ENCODE assay signal across 17 cellular contexts in genomic region chr21:44992608-44993031, GRCh38. TPM values are rescaled to one million over a fixed set of nuclear protein-coding genes. Genes with fewer than 3 reads are reported as not detected.
DNase-seq lines count a peak whose midpoint lies in the region; ATAC-seq and TF ChIP-seq lines count a peak whose summit lies in the region.
"Had no signal": no experiment of that assay in that cellular context is flagged by ENCODE, and none has a peak within 500 bp of the region (broad histone marks: within the 10 kb centered on the region; RNA-seq: fewer than 3 reads in every experiment).

No MANE protein-coding gene starts in this region.

- no peaks in the 10 kb centered on the region for H3K36me3 Mint-ChIP-seq in nephron progenitor cell (ENCODE audit: low read depth)

- H3K4me2 ChIP-seq in MM.1S (ENCODE audit: low read depth, low read length), result no peak overlapping the region

- H3K36me3 ChIP-seq in heart left ventricle (no peaks in the 10 kb centered on the region), right lobe of liver (no peaks in the 10 kb centered on the region), sigmoid colon (no peaks in the 10 kb centered on the region), MM.1S (replicated peaks; ENCODE audit: insufficient read depth, low read length) (no peaks in the 10 kb centered on the region)

- WGBS in heart left ventricle, 4 donors, result 90 to 96% (median 93%) methylated on average over 6 to 13 of the region's 13 CpGs
- WGBS in right lobe of liver (ENCODE audit: insufficient coverage, low coverage, low lambda C conversion rate, missing lambda C conversion rate), result 33% methylated on average over 1 of the region's 13 CpGs
- WGBS in sigmoid colon, 2 donors, result 64 to 87% methylated on average over 13 of the region's 13 CpGs

- H3K27ac ChIP-seq in heart left ventricle (peak overlapping the region in 1 of 12 donors; percentile 64), right lobe of liver (no peak overlapping the region), sigmoid colon (peak overlapping the region; percentile 77 to 89 (median 81)), MM.1S (ENCODE audit: low read length) (no peak overlapping the region)
- H3K27ac ChIP-seq: C4-2B, SK-N-MC had no signal

- TF ChIP-seq CTCF in heart left ventricle (IDR thresholded peaks at IDR 0.05), result no peak
- no peak for TF ChIP-seq CTCF in right lobe of liver (IDR thresholded peaks at IDR 0.05)
- TF ChIP-seq CTCF in sigmoid colon (IDR thresholded peaks at IDR 0.05), result no peak
- TF ChIP-seq CTCF in nephron progenitor cell (IDR thresholded peaks at IDR 0.05), result no peak
- no peak for TF ChIP-seq CTCF in MM.1S (IDR thresholded peaks at IDR 0.05; ENCODE audit: low read length)

- H3K9ac ChIP-seq in MM.1S (ENCODE audit: low read length), result no peak overlapping the region

- intact Hi-C loops in heart left ventricle (cut with DNase I) (no loop called here), cardiac septum (cut with DNase I) (no loop called here), right lobe of liver (cut with DNase I) (no loop called here), sigmoid colon (cut with DNase I) (no loop called here)

- H3F3A ChIP-seq in MM.1S (ENCODE audit: insufficient read depth, low read length), result no peaks in the 10 kb centered on the region

- peaks cover 4% of the 10 kb centered on the region for H3K27me3 Mint-ChIP-seq in nephron progenitor cell (ENCODE audit: low read depth, poor library complexity)

- H3K9me3 ChIP-seq in heart left ventricle (no peaks in the 10 kb centered on the region), right lobe of liver (no peaks in the 10 kb centered on the region), sigmoid colon (no peaks in the 10 kb centered on the region), MM.1S (replicated peaks; ENCODE audit: insufficient read depth, low read length) (no peaks in the 10 kb centered on the region)
- H3K9me3 ChIP-seq: Caco-2 had no signal

- no peak for TF ChIP-seq EP300 in sigmoid colon (IDR thresholded peaks at IDR 0.05)

- no peaks in the 10 kb centered on the region for H3K27me3 ChIP-seq in heart left ventricle
- no peaks in the 10 kb centered on the region for H3K27me3 ChIP-seq in right lobe of liver
- H3K27me3 ChIP-seq in sigmoid colon, result no peaks in the 10 kb centered on the region
- peaks cover 99% of the 10 kb centered on the region for H3K27me3 ChIP-seq in MM.1S (replicated peaks; ENCODE audit: insufficient read depth, low read length)

- no peak overlapping the region for H3K4me3 Mint-ChIP-seq in nephron progenitor cell
- H3K4me3 Mint-ChIP-seq: H9 had no signal

- no peak for TF ChIP-seq POLR2A in heart left ventricle (IDR thresholded peaks at IDR 0.05)
- no peak for TF ChIP-seq POLR2A in right lobe of liver (IDR thresholded peaks at IDR 0.05)
- no peak for TF ChIP-seq POLR2A in sigmoid colon (IDR thresholded peaks at IDR 0.05)

- H4K20me1 ChIP-seq in MM.1S (ENCODE audit: insufficient read depth, low read length), result 0 out of 2 replicates have a peak, but pooled peaks cover 4% of the 10 kb centered on the region

- H3K4me3 ChIP-seq in heart left ventricle (no peak overlapping the region), right lobe of liver (no peak overlapping the region), sigmoid colon (no peak overlapping the region), MM.1S (ENCODE audit: low read length) (no peak overlapping the region)
- H3K4me3 ChIP-seq: SK-N-MC had no signal

- no peaks in the 10 kb centered on the region for H3K9me3 Mint-ChIP-seq in nephron progenitor cell
- H3K9me3 Mint-ChIP-seq: H9 had no signal

- no peaks in the 10 kb centered on the region for H3K79me2 ChIP-seq in MM.1S (ENCODE audit: low read length)

- H3K4me1 ChIP-seq in heart left ventricle (peaks cover 0 to 42% (median 17%) of the 10 kb centered on the region in 12 donors), right lobe of liver (no peaks in the 10 kb centered on the region), sigmoid colon (peaks cover 0 to 83% (median 74%) of the 10 kb centered on the region in 4 donors), MM.1S (ENCODE audit: low read length) (no peaks in the 10 kb centered on the region)
- H3K4me1 ChIP-seq: Caco-2 had no signal

- H3K27ac Mint-ChIP-seq in nephron progenitor cell, result no peak overlapping the region

- peaks cover 29% of the 10 kb centered on the region for H3K4me1 Mint-ChIP-seq in nephron progenitor cell
- H3K4me1 Mint-ChIP-seq: H9 had no signal

- ATAC-seq in heart left ventricle (no peak), right lobe of liver (no peak)
- ATAC-seq: PC-3 had no signal

- DNase-seq in heart left ventricle (peak in 3 of 5 donors; percentile 10 to 56 (median 14)), cardiac septum (ENCODE audit: low spot score) (no peak), right lobe of liver (peak in 2 of 3 donors; percentile 17 to 51), sigmoid colon (peak; percentile 65), COLO668 (lab: John Stamatoyannopoulos, UW; ENCODE audit: unreplicated experiment) (no peak), nephron progenitor cell (no peak), MM.1S (no peak), NCI-H2171 treated with DMSO at 0.1 percent for 48 hours (lab: John Stamatoyannopoulos, UW) (no peak)
- DNase-seq: Caco-2; H9; NCI-H146; NCI-H345; NCI-H69; NK-92 treated with Interleukin-12 subunit alpha and Interleukin-12 subunit beta, amount 100 ng/mL, for 24 hours; PC-3 had no signal

- no peak overlapping the region for H2AFZ ChIP-seq in MM.1S (ENCODE audit: low read length)

- H3K9me2 ChIP-seq in MM.1S (replicated peaks; ENCODE audit: insufficient read depth, low read length), result no peaks in the 10 kb centered on the region

RNA-seq across cellular contexts. Expression of gene SLX9, which starts 52.8 kb away (rescaled TPM):
- 10 to 100 TPM; 38.5 to 53.1 (median 47.1) TPM for total RNA-seq in heart left ventricle
- 10 to 100 TPM; 63.8 to 77.8 TPM for polyA plus RNA-seq in heart left ventricle
- 35.8 TPM for total RNA-seq in cardiac septum
- 10 to 100 TPM; 15.0 to 27.9 (median 17.1) TPM for total RNA-seq in right lobe of liver
- total RNA-seq in sigmoid colon, result 10 to 100 TPM; 18.3 to 38.8 (median 22.0) TPM
- polyA plus RNA-seq in sigmoid colon, result 10 to 100 TPM in 2 of 3 donors, 1 to 10 TPM in 1; 9.7 to 31.9 (median 15.0) TPM

Comparison
In these comparisons a context has a peak if more than half of its experiments do, and no peak if none do; other contexts are left out.
1. DNase-seq: peak in heart left ventricle (3 of 5), right lobe of liver (2 of 3) and sigmoid colon (single experiment); none in cardiac septum (single experiment), COLO668 (single experiment), nephron progenitor cell (single experiment), MM.1S (single experiment) and NCI-H2171 treated with DMSO at 0.1 percent for 48 hours (single experiment).
2. H3K27ac ChIP-seq: peak in sigmoid colon (4 of 4); none in right lobe of liver (0 of 3) and MM.1S (single experiment).